ENCODE assay signal across 10 cellular contexts in the genomic region with DNA sequence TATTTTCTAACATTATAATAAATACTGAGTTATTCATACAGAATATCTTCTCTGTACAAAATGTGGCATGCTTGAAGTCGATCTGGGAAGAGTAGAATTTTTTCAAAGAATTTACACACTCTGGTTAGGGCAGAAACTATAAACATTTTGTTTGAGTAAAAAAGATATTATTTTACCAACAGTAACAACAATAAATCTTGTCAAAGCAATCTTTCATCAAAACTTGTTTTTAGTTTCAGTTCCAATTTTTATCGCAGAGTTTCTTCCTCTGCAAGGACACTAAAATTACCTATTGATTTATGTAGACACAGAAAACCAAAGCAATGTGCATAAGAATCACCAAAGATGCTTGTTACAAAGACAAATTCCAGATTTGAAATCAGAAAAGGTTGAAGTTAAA.
DNase-seq lines count a peak whose midpoint lies in the region; ATAC-seq and TF ChIP-seq lines count a peak whose summit lies in the region.
"Had no signal": no experiment of that assay in that cellular context is flagged by ENCODE, and none has a peak within 500 bp of the region (broad histone marks: within the 10 kb centered on the region; RNA-seq: fewer than 3 reads in every experiment).

No MANE protein-coding gene starts in this region.

- no peak overlapping the region for H3K27ac ChIP-seq in CD4-positive, alpha-beta T cell (ENCODE audit: low read depth, low read length)
- H3K27ac ChIP-seq: colonic mucosa had no signal

- H3K27me3 Mint-ChIP-seq in CD4-positive, alpha-beta T cell = no peaks in the 10 kb centered on the region
- H3K27me3 Mint-ChIP-seq in activated naive CD8-positive, alpha-beta T cell treated with anti-CD3 and anti-CD28 coated beads for 36 hours = peaks cover 7% of the 10 kb centered on the region

- POLR2A ChIA-PET in CD4-positive, alpha-beta T cell (lab: Charles Lee) = no interaction called here

- H3K4me3 Mint-ChIP-seq in CD4-positive, alpha-beta T cell = peak overlapping the region; percentile 54
- H3K4me3 Mint-ChIP-seq in activated naive CD8-positive, alpha-beta T cell treated with anti-CD3 and anti-CD28 coated beads for 36 hours = peak overlapping the region; percentile 29

- no peak for TF ChIP-seq CTCF in CD4-positive, alpha-beta T cell (IDR thresholded peaks at IDR 0.05)

- no peaks in the 10 kb centered on the region for H3K9me3 Mint-ChIP-seq in CD4-positive, alpha-beta T cell
- no peaks in the 10 kb centered on the region for H3K9me3 Mint-ChIP-seq in activated naive CD8-positive, alpha-beta T cell treated with anti-CD3 and anti-CD28 coated beads for 36 hours

- no peak overlapping the region for H3K27ac Mint-ChIP-seq in CD4-positive, alpha-beta T cell
- H3K27ac Mint-ChIP-seq in activated naive CD8-positive, alpha-beta T cell treated with anti-CD3 and anti-CD28 coated beads for 36 hours = peak overlapping the region; percentile 75

- peaks cover 16% of the 10 kb centered on the region for H3K4me1 Mint-ChIP-seq in CD4-positive, alpha-beta T cell (ENCODE audit: low read depth)
- H3K4me1 Mint-ChIP-seq in activated naive CD8-positive, alpha-beta T cell treated with anti-CD3 and anti-CD28 coated beads for 36 hours = peaks cover 16% of the 10 kb centered on the region

- no peak for DNase-seq in CD4-positive, alpha-beta T cell
- no peak for DNase-seq in activated naive CD8-positive, alpha-beta T cell treated with anti-CD3 and anti-CD28 coated beads for 36 hours
- DNase-seq in NCI-H345 (lab: John Stamatoyannopoulos, UW) = no peak
- DNase-seq in stimulated activated CD4-positive, alpha-beta T cell treated with anti-CD3 and anti-CD28 coated beads, Interleukin-1b, Interleukin-23, amount 100 ng/mL, for 48 hours = no peak
- DNase-seq: colonic mucosa, head of caudate nucleus had no signal

- CTCF ChIA-PET in CD4-positive, alpha-beta T cell (lab: Charles Lee) = no interaction called here

- no peaks in the 10 kb centered on the region for H3K36me3 Mint-ChIP-seq in CD4-positive, alpha-beta T cell (ENCODE audit: low read depth)
- no peaks in the 10 kb centered on the region for H3K36me3 Mint-ChIP-seq in activated naive CD8-positive, alpha-beta T cell treated with anti-CD3 and anti-CD28 coated beads for 36 hours

- intact Hi-C loops in CD4-positive, alpha-beta T cell (cut with DNase I, micrococcal nuclease) = no loop called here

- H3K27me3 ChIP-seq in CD4-positive, alpha-beta T cell (ENCODE audit: control insufficient read depth, insufficient read depth, low read length) = no peaks in the 10 kb centered on the region
- H3K27me3 ChIP-seq: colonic mucosa had no signal

- no peak for ATAC-seq in CD4-positive, alpha-beta T cell (ENCODE audit: poor library complexity)
- peak; percentile 11 for ATAC-seq in GM19438 (IDR thresholded peaks at IDR 0.05; ENCODE audit: low read depth, unreplicated experiment)
- peak; percentile 7 for ATAC-seq in HG03097 (IDR thresholded peaks at IDR 0.05; ENCODE audit: low FRiP score, unreplicated experiment)
- ATAC-seq in HG03354 (IDR thresholded peaks at IDR 0.05; ENCODE audit: poor library complexity, severe bottlenecking, unreplicated experiment) = no peak
- no peak for ATAC-seq in HG02642 (IDR thresholded peaks at IDR 0.05; ENCODE audit: poor library complexity, unreplicated experiment)

- H3K9me3 ChIP-seq in CD4-positive, alpha-beta T cell (ENCODE audit: control insufficient read depth, low read length) = no peaks in the 10 kb centered on the region
- H3K9me3 ChIP-seq: colonic mucosa had no signal

Comparison
In these comparisons a context has a peak if more than half of its experiments do, and no peak if none do; other contexts are left out.
1. ATAC-seq: peak in GM19438 (single experiment) and HG03097 (single experiment); none in CD4-positive, alpha-beta T cell (single experiment), HG03354 (single experiment) and HG02642 (single experiment).